Comparison of ENCODE assay signal across 8 cellular contexts in the genomic region with DNA sequence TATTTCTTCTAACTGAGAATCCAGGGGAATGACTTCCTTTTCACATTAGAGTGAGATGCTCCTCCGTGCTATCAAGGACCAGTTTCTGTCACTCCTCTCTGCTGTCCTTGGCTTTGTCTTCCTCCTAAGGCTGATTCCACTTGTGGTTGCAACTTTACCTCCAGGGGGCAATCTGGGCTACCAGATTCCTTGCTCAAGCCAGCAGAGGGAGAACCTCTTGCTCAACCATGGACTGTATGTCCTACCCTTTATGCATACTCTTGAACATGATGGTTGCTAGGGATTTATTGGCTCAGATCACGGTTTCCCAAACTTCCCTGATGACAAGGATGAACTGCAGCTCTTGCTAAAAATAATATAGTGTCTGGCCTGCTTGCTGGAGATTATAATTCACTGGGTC. TPM values are rescaled to one million over a fixed set of nuclear protein-coding genes. Genes with fewer than 3 reads are reported as not detected.
DNase-seq lines count a peak whose midpoint lies in the region; ATAC-seq and TF ChIP-seq lines count a peak whose summit lies in the region.

No MANE protein-coding gene starts in this region.

- no peaks in the 10 kb centered on the region for H3K27me3 ChIP-seq in tibial nerve

- ATAC-seq in Right ventricle myocardium superior (ENCODE audit: poor library complexity) (peak; percentile 87), GM18907 (IDR thresholded peaks at IDR 0.05; ENCODE audit: unreplicated experiment) (no peak), HG03354 (IDR thresholded peaks at IDR 0.05; ENCODE audit: poor library complexity, severe bottlenecking, unreplicated experiment) (no peak), HG02623 (IDR thresholded peaks at IDR 0.05; ENCODE audit: unreplicated experiment) (no peak)

- WGBS in tibial nerve, 2 donors, result 79 to 98% methylated on average over 2 of the region's 2 CpGs

- intact Hi-C loops in Right ventricle myocardium superior (cut with DNase I), result no loop called here

- no peaks in the 10 kb centered on the region for H3K9me3 ChIP-seq in tibial nerve

- DNase-seq in EL (peak; percentile 65), SKM-1 treated with dmso at 0.1 percent for 144 hours (lab: John Stamatoyannopoulos, UW; ENCODE audit: unreplicated experiment) (peak; percentile 46), Right ventricle myocardium superior (peak; percentile 44), tibial nerve (ENCODE audit: low spot score in 2 of 2) (peak in 1 of 2 donors; percentile 38)
- peak; percentile 33 for DNase-seq in Jurkat, Clone E6-1 (ENCODE audit: low read depth, low spot score)

- peak; percentile 20 to 28 (median 26) for TF ChIP-seq CTCF in tibial nerve (IDR thresholded peaks at IDR 0.05)

- H3K4me3 ChIP-seq in Jurkat, Clone E6-1 (ENCODE audit: low read length), result no peak overlapping the region
- H3K4me3 ChIP-seq in tibial nerve, result no peak overlapping the region

- no peak overlapping the region for H3K27ac ChIP-seq in tibial nerve

- TF ChIP-seq POLR2A in tibial nerve (IDR thresholded peaks at IDR 0.05), result no peak

- no peak for TF ChIP-seq EP300 in tibial nerve (IDR thresholded peaks at IDR 0.05)

- peaks cover 0 to 19% (median 0%) of the 10 kb centered on the region in 4 donors for H3K4me1 ChIP-seq in tibial nerve

- H3K36me3 ChIP-seq in tibial nerve, result peaks cover 0 to 15% (median 0%) of the 10 kb centered on the region in 3 donors

RNA-seq across cellular contexts. Expression of gene NNT, which starts 24.0 kb away (rescaled TPM):
- 45.7 TPM for polyA plus RNA-seq in Jurkat, Clone E6-1 (2012; ENCODE audit: insufficient read depth, insufficient read length)
- total RNA-seq in Right ventricle myocardium superior, result 573 TPM
- total RNA-seq in tibial nerve, result 10 to 100 TPM; 36.3 to 47.1 (median 42.7) TPM

Comparison
In these comparisons a context has a peak if more than half of its experiments do, and no peak if none do; other contexts are left out.
1. RNA of gene NNT, which starts 24.0 kb away (total RNA-seq): 573 TPM in Right ventricle myocardium superior (single experiment); 36.3 to 47.1 TPM in tibial nerve; every median in the first group is over 10 times any median in the second.